ENCODE assay signal across 23 cellular contexts in genomic region chr16:68696514-68696913, GRCh38. TPM values are rescaled to one million over a fixed set of nuclear protein-coding genes. Genes with fewer than 3 reads are reported as not detected.
DNase-seq lines count a peak whose midpoint lies in the region; ATAC-seq and TF ChIP-seq lines count a peak whose summit lies in the region.
"Had no signal": no experiment of that assay in that cellular context is flagged by ENCODE, and none has a peak within 500 bp of the region (broad histone marks: within the 10 kb centered on the region; RNA-seq: fewer than 3 reads in every experiment).

No MANE protein-coding gene starts in this region.

- intact Hi-C loops in dorsolateral prefrontal cortex (cut with DNase I) = no loop called here
- intact Hi-C loops in naive thymus-derived CD4-positive, alpha-beta T cell (cut with micrococcal nuclease) = loop anchor here in 1 of 2 donors (2.0 kb wide), 1 partner anchor 168 kb away; no protein-coding TSS in a partner anchor

- H3K27ac ChIP-seq in hepatocyte (no peak overlapping the region), dorsolateral prefrontal cortex (no peak overlapping the region)
- H3K27ac ChIP-seq in naive thymus-derived CD4-positive, alpha-beta T cell (ENCODE audit: low read depth, low read length) = no peak overlapping the region
- H3K27ac ChIP-seq: heart left ventricle, left ventricle myocardium inferior, tibial nerve had no signal

- H3K9me3 ChIP-seq in hepatocyte (ENCODE audit: low read depth) = no peaks in the 10 kb centered on the region
- H3K9me3 ChIP-seq in naive thymus-derived CD4-positive, alpha-beta T cell (ENCODE audit: control insufficient read depth in 2 of 3, low read length in 3 of 3) = no peaks in the 10 kb centered on the region
- H3K9me3 ChIP-seq: heart left ventricle, left ventricle myocardium inferior, tibial nerve had no signal

- no peak overlapping the region for H2AFZ ChIP-seq in hepatocyte

- ATAC-seq in HG02970 (IDR thresholded peaks at IDR 0.05; ENCODE audit: low FRiP score, unreplicated experiment) = no peak
- ATAC-seq in activated CD8-positive, alpha-beta memory T cell treated with anti-CD3 and anti-CD28 coated beads, Interleukin-2, amount 10 ng/mL, durations not matched to agents 7 days and 5 days = no peak
- no peak for ATAC-seq in naive thymus-derived CD4-positive, alpha-beta T cell
- ATAC-seq: heart left ventricle; stimulated activated naive CD8-positive, alpha-beta T cell treated with anti-CD3 and anti-CD28 coated beads, Interleukin-15, Interleukin-2, amounts not matched to agents 100 U/mL and 50 U/mL, for 24 hours had no signal

- H3K4me1 ChIP-seq in hepatocyte (ENCODE audit: insufficient read depth) = peaks cover 5% of the 10 kb centered on the region
- no peaks in the 10 kb centered on the region for H3K4me1 ChIP-seq in naive thymus-derived CD4-positive, alpha-beta T cell (ENCODE audit: control insufficient read depth in 2 of 2, insufficient read depth in 2 of 2, low read length in 2 of 2)
- H3K4me1 ChIP-seq: heart left ventricle, left ventricle myocardium inferior had no signal

- no peak overlapping the region for H3K4me3 Mint-ChIP-seq in activated CD8-positive, alpha-beta memory T cell treated with anti-CD3 and anti-CD28 coated beads, Interleukin-2, amount 10 ng/mL, durations not matched to agents 7 days and 5 days
- no peak overlapping the region for H3K4me3 Mint-ChIP-seq in naive thymus-derived CD4-positive, alpha-beta T cell
- H3K4me3 Mint-ChIP-seq: activated CD4-positive, alpha-beta T cell treated with anti-CD3 and anti-CD28 coated beads, Interleukin-2, amount 10 ng/mL, durations not matched to agents 7 days and 5 days; CD8-positive, alpha-beta memory T cell had no signal

- no peak overlapping the region for H3K4me2 ChIP-seq in hepatocyte

- no peaks in the 10 kb centered on the region for H3K36me3 ChIP-seq in hepatocyte (replicated peaks; ENCODE audit: insufficient read depth, low read depth)
- no peaks in the 10 kb centered on the region for H3K36me3 ChIP-seq in naive thymus-derived CD4-positive, alpha-beta T cell (ENCODE audit: control insufficient read depth in 2 of 3, insufficient read depth in 3 of 3, low read length in 3 of 3)
- H3K36me3 ChIP-seq: heart left ventricle, left ventricle myocardium inferior had no signal

- no peaks in the 10 kb centered on the region for H3K9me3 Mint-ChIP-seq in activated CD8-positive, alpha-beta memory T cell treated with anti-CD3 and anti-CD28 coated beads, Interleukin-2, amount 10 ng/mL, durations not matched to agents 7 days and 5 days (ENCODE audit: low read depth)
- no peaks in the 10 kb centered on the region for H3K9me3 Mint-ChIP-seq in naive thymus-derived CD4-positive, alpha-beta T cell
- H3K9me3 Mint-ChIP-seq: activated CD4-positive, alpha-beta T cell treated with anti-CD3 and anti-CD28 coated beads, Interleukin-2, amount 10 ng/mL, durations not matched to agents 7 days and 5 days; CD8-positive, alpha-beta memory T cell had no signal

- CTCF ChIA-PET in activated CD8-positive, alpha-beta memory T cell treated with anti-CD3 and anti-CD28 coated beads, Interleukin-2, amount 10 ng/mL, durations not matched to agents 7 days and 5 days (lab: Charles Lee) = no interaction called here
- CTCF ChIA-PET in naive thymus-derived CD4-positive, alpha-beta T cell (lab: Charles Lee) = no interaction called here

- DNase-seq in COLO668 (lab: John Stamatoyannopoulos, UW; ENCODE audit: unreplicated experiment) (peak; percentile 30), NCI-H748 treated with DMSO at 0.1 percent for 48 hours (lab: John Stamatoyannopoulos, UW) (peak; percentile 46), hepatocyte (ENCODE audit: low spot score) (peak; percentile 32), dorsolateral prefrontal cortex (no peak)
- no peak for DNase-seq in activated CD8-positive, alpha-beta memory T cell treated with anti-CD3 and anti-CD28 coated beads, Interleukin-2, amount 10 ng/mL, durations not matched to agents 7 days and 5 days
- DNase-seq in naive thymus-derived CD4-positive, alpha-beta T cell = no peak
- DNase-seq: activated CD4-positive, alpha-beta T cell treated with anti-CD3 and anti-CD28 coated beads, Interleukin-2, amount 10 ng/mL, durations not matched to agents 7 days and 5 days; activated CD8-positive, alpha-beta memory T cell treated with anti-CD3 and anti-CD28 coated beads, Interleukin-2, amount 50 U/mL, for 4 hours; activated effector memory CD4-positive, alpha-beta T cell treated with anti-CD3 and anti-CD28 coated beads, Interleukin-2, amount 50 U/mL, for 16 hours; CD8-positive, alpha-beta memory T cell; H7; heart left ventricle; left ventricle myocardium inferior; NCI-H1694 treated with DMSO at 0.1 percent for 48 hours; NCI-H524 treated with DMSO at 0.1 percent for 48 hours; OCI-M1; stimulated activated naive CD8-positive, alpha-beta T cell treated with anti-CD3 and anti-CD28 coated beads, Interleukin-15, Interleukin-2, amounts not matched to agents 100 U/mL and 50 U/mL, for 24 hours; T-helper 1 cell had no signal

- no peaks in the 10 kb centered on the region for H3K4me1 Mint-ChIP-seq in activated CD8-positive, alpha-beta memory T cell treated with anti-CD3 and anti-CD28 coated beads, Interleukin-2, amount 10 ng/mL, durations not matched to agents 7 days and 5 days
- H3K4me1 Mint-ChIP-seq in naive thymus-derived CD4-positive, alpha-beta T cell = peaks cover 0 to 2% (median 0%) of the 10 kb centered on the region in 7 donors
- H3K4me1 Mint-ChIP-seq: activated CD4-positive, alpha-beta T cell treated with anti-CD3 and anti-CD28 coated beads, Interleukin-2, amount 10 ng/mL, durations not matched to agents 7 days and 5 days; CD8-positive, alpha-beta memory T cell had no signal

- no peaks in the 10 kb centered on the region for H3K36me3 Mint-ChIP-seq in activated CD8-positive, alpha-beta memory T cell treated with anti-CD3 and anti-CD28 coated beads, Interleukin-2, amount 10 ng/mL, durations not matched to agents 7 days and 5 days
- H3K36me3 Mint-ChIP-seq in naive thymus-derived CD4-positive, alpha-beta T cell = no peaks in the 10 kb centered on the region
- H3K36me3 Mint-ChIP-seq: CD8-positive, alpha-beta memory T cell had no signal

- H3K27me3 Mint-ChIP-seq in activated CD8-positive, alpha-beta memory T cell treated with anti-CD3 and anti-CD28 coated beads, Interleukin-2, amount 10 ng/mL, durations not matched to agents 7 days and 5 days = peaks cover 4% of the 10 kb centered on the region
- peaks cover 0 to 3% (median 0%) of the 10 kb centered on the region in 5 donors for H3K27me3 Mint-ChIP-seq in naive thymus-derived CD4-positive, alpha-beta T cell
- H3K27me3 Mint-ChIP-seq: activated CD4-positive, alpha-beta T cell treated with anti-CD3 and anti-CD28 coated beads, Interleukin-2, amount 10 ng/mL, durations not matched to agents 7 days and 5 days had no signal

- no peaks in the 10 kb centered on the region for H3K79me2 ChIP-seq in hepatocyte

- H3K9me2 ChIP-seq in hepatocyte (replicated peaks; ENCODE audit: insufficient read depth) = no peaks in the 10 kb centered on the region

- no peak overlapping the region for H3K4me3 ChIP-seq in hepatocyte
- H3K4me3 ChIP-seq in dorsolateral prefrontal cortex = no peak overlapping the region
- H3K4me3 ChIP-seq in naive thymus-derived CD4-positive, alpha-beta T cell (ENCODE audit: low read length) = no peak overlapping the region
- H3K4me3 ChIP-seq: heart left ventricle, left ventricle myocardium inferior, tibial nerve had no signal

- H3K27ac Mint-ChIP-seq in activated CD8-positive, alpha-beta memory T cell treated with anti-CD3 and anti-CD28 coated beads, Interleukin-2, amount 10 ng/mL, durations not matched to agents 7 days and 5 days = no peak overlapping the region
- H3K27ac Mint-ChIP-seq in naive thymus-derived CD4-positive, alpha-beta T cell = no peak overlapping the region
- H3K27ac Mint-ChIP-seq: activated CD4-positive, alpha-beta T cell treated with anti-CD3 and anti-CD28 coated beads, Interleukin-2, amount 10 ng/mL, durations not matched to agents 7 days and 5 days; CD8-positive, alpha-beta memory T cell had no signal

- TF ChIP-seq CTCF in LNCAP (IDR thresholded peaks at IDR 0.05) (peak; percentile 40; the same call in 1 of the 2 replicates), hepatocyte (IDR thresholded peaks at IDR 0.05; ENCODE audit: poor library complexity) (peak; percentile 24), dorsolateral prefrontal cortex (IDR thresholded peaks at IDR 0.05 in 54 of 56, conservative IDR thresholded peaks at IDR 0.05 in 2 of 56; ENCODE audit: low read depth in 1 of 56, partially characterized antibody in 56 of 56) (no peak)

- H3K27me3 ChIP-seq in hepatocyte (no peaks in the 10 kb centered on the region), dorsolateral prefrontal cortex (no peaks in the 10 kb centered on the region)
- no peaks in the 10 kb centered on the region for H3K27me3 ChIP-seq in naive thymus-derived CD4-positive, alpha-beta T cell (ENCODE audit: control insufficient read depth in 2 of 2, insufficient read depth in 2 of 2, low read length in 2 of 2)
- H3K27me3 ChIP-seq: heart left ventricle, tibial nerve had no signal

- POLR2A ChIA-PET in naive thymus-derived CD4-positive, alpha-beta T cell (lab: Charles Lee) = no interaction called here

- 62% methylated on average over 8 of the region's 8 CpGs for WGBS in hepatocyte (ENCODE audit: low lambda C conversion rate, missing lambda C conversion rate)

- no peaks in the 10 kb centered on the region for H4K20me1 ChIP-seq in hepatocyte (ENCODE audit: insufficient read depth, poor library complexity, severe bottlenecking)

RNA-seq across cellular contexts. Expression of gene CDH1, which starts 40.6 kb away (rescaled TPM):
- total RNA-seq in hepatocyte (190 and 193 TPM in 2 replicates), dorsolateral prefrontal cortex (10 to 100 TPM in 20 of 120 experiments, 1 to 10 TPM in 97, under 1 TPM in 3; 0.82 to 20.2 (median 5.1) TPM)
- polyA plus RNA-seq in hepatocyte = 105 and 131 TPM in 2 replicates
- under 1 TPM; 0.06 to 0.09 TPM for total RNA-seq in activated CD8-positive, alpha-beta memory T cell treated with anti-CD3 and anti-CD28 coated beads, Interleukin-2, amount 10 ng/mL, durations not matched to agents 7 days and 5 days
- total RNA-seq in naive thymus-derived CD4-positive, alpha-beta T cell = 1 to 10 TPM in 2 of 5 experiments, under 1 TPM in 1, not detected in 2; 0.34 to 1.3 (median 1.2) TPM
- polyA plus RNA-seq in naive thymus-derived CD4-positive, alpha-beta T cell = not detected
- total RNA-seq: LHCN-M2 had no signal

RNA-seq across cellular contexts. Expression of gene CDH3, which starts 51.4 kb away (rescaled TPM):
- 73.2 and 77.6 TPM in 2 replicates for total RNA-seq in hepatocyte
- 62.4 and 77.4 TPM in 2 replicates for polyA plus RNA-seq in hepatocyte
- 10 to 100 TPM in 13 of 120 experiments, 1 to 10 TPM in 107; 2.4 to 13.1 (median 6.2) TPM for total RNA-seq in dorsolateral prefrontal cortex
- under 1 TPM in 1 of 2 experiments, not detected in 1; 0.73 TPM for total RNA-seq in activated CD8-positive, alpha-beta memory T cell treated with anti-CD3 and anti-CD28 coated beads, Interleukin-2, amount 10 ng/mL, durations not matched to agents 7 days and 5 days
- total RNA-seq in naive thymus-derived CD4-positive, alpha-beta T cell = under 1 TPM in 4 of 5 experiments, not detected in 1; 0.24 to 0.78 (median 0.43) TPM
- polyA plus RNA-seq in naive thymus-derived CD4-positive, alpha-beta T cell = under 1 TPM in 1 of 2 donors, not detected in 1; 0.68 TPM
- total RNA-seq: CD8-positive, alpha-beta memory T cell; LHCN-M2; skeletal muscle tissue had no signal

Comparison
In these comparisons a context has a peak if more than half of its experiments do, and no peak if none do; other contexts are left out.
1. DNase-seq: peak in COLO668 (single experiment), NCI-H748 treated with DMSO at 0.1 percent for 48 hours (single experiment) and hepatocyte (single experiment); none in dorsolateral prefrontal cortex (0 of 10), activated CD8-positive, alpha-beta memory T cell treated with anti-CD3 and anti-CD28 coated beads, Interleukin-2, amount 10 ng/mL, durations not matched to agents 7 days and 5 days (single experiment) and naive thymus-derived CD4-positive, alpha-beta T cell (0 of 9).
2. CTCF ChIP-seq: peak in LNCAP (single experiment) and hepatocyte (single experiment); none in dorsolateral prefrontal cortex (0 of 56).